Comparison of ENCODE assay signal across 8 cellular contexts in the genomic region with DNA sequence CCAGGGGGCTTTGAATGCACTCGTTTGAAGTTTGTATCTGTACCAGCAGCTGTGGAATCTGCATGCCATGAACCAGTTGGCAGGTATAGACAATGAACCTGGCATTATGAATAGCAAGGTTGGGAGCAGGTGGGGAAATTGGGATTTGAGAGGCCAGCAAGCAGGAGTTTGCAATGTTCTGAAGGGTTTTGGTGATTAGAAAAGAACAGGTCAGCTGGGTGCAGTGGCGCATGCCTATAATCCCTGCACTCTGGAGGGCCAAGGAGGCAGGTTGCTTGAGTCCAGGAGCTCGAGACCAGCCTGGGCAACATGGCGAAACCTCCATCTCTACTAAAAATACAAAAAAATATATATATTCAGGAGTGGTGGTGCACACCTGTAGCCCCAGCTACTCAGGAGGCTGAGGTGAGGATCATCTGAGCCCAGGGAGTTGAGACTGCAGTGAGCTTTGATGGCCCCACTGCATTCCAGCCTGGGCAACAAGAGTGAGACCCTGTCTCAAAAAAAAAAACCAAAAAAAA.
DNase-seq lines count a peak whose midpoint lies in the region; ATAC-seq and TF ChIP-seq lines count a peak whose summit lies in the region.

No MANE protein-coding gene starts in this region.

- no peak overlapping the region for H2BK12ac ChIP-seq in trophoblast cell (ENCODE audit: low read length)

- H3K79me1 ChIP-seq in trophoblast cell (ENCODE audit: low read length): peaks cover 13% of the 10 kb centered on the region

- CTCF ChIA-PET in Calu3 (lab: Charles Lee): interaction anchor here (1.0 to 1.2 kb wide), 3 partner anchors 17 to 66 kb away, joined by 3 to 4 read pairs (median 3); a partner anchor contains a TSS

- peaks cover 9 to 11% of the 10 kb centered on the region in 2 experiments for H3K4me1 ChIP-seq in trophoblast cell (ENCODE audit: control insufficient read depth in 1 of 2, insufficient read depth in 2 of 2, low read length in 2 of 2)

- BruUV-seq in Calu3 (replicated peaks; lab: Mats Ljungman, UMichigan): no TSS peak

- no peak overlapping the region for H4K8ac ChIP-seq in trophoblast cell (ENCODE audit: low read depth, low read length)

- DNase-seq in Calu3: no peak
- DNase-seq in T-helper 17 cell: peak in 1 of 3 donors; percentile 5
- no peak for DNase-seq in epithelial cell of prostate (ENCODE audit: low read depth, low spot score)
- DNase-seq in trophoblast cell: peak in 1 of 2 donors; percentile 18
- no peak for DNase-seq in stimulated activated CD4-positive, alpha-beta T cell treated with anti-CD3 and anti-CD28 coated beads, Interleukin-15, amount 100 ng/mL, for 24 hours
- no peak for DNase-seq in stimulated activated CD4-positive, alpha-beta T cell treated with anti-CD3 and anti-CD28 coated beads, Interleukin-12 subunit alpha, Interleukin-12 subunit beta, amount 100 ng/mL, for 4 hours
- no peak for DNase-seq in NCI-H1694 treated with DMSO at 0.1 percent for 48 hours (lab: John Stamatoyannopoulos, UW)

- H3K27me3 Mint-ChIP-seq in Calu3 (ENCODE audit: unreplicated experiment) (no peaks in the 10 kb centered on the region), T-helper 17 cell (no peaks in the 10 kb centered on the region)

- peak overlapping the region; percentile 11 for H4K91ac ChIP-seq in trophoblast cell (ENCODE audit: low read depth, low read length)

- no peak overlapping the region for H3K14ac ChIP-seq in trophoblast cell (ENCODE audit: low read length)

- peaks cover under 1% of the 10 kb centered on the region for H3K79me2 ChIP-seq in trophoblast cell (ENCODE audit: control insufficient read depth, insufficient read depth, low read length, poor library complexity)

- peak overlapping the region; percentile 13 for H3K4me2 ChIP-seq in trophoblast cell (ENCODE audit: low read length)

- H2AK5ac ChIP-seq in trophoblast cell (ENCODE audit: low read length): no peak overlapping the region

- no CpG with 5 or more reads among the region's 4 CpGs for WGBS in trophoblast cell (ENCODE audit: extremely low coverage, insufficient coverage, insufficient read length)

- TF ChIP-seq CTCF in Calu3 (IDR thresholded peaks at IDR 0.05; ENCODE audit: unreplicated experiment): no peak

- intact Hi-C loops in Calu3 (cut with micrococcal nuclease; ENCODE audit: unreplicated experiment): loop anchor here (2.0 kb wide), 1 partner anchor 35 kb away; no protein-coding TSS in a partner anchor

- H3K4me1 Mint-ChIP-seq in Calu3 (ENCODE audit: low read depth, unreplicated experiment) (peaks cover 38% of the 10 kb centered on the region), T-helper 17 cell (peaks cover 43% of the 10 kb centered on the region)

- H3K27me3 ChIP-seq in trophoblast cell (ENCODE audit: insufficient read depth, low read length): no peaks in the 10 kb centered on the region

- H4K12ac ChIP-seq in trophoblast cell (ENCODE audit: low read depth, low read length): no peak overlapping the region

- no peak overlapping the region for H3K18ac ChIP-seq in trophoblast cell (ENCODE audit: low read length)

- H3K36me3 Mint-ChIP-seq in Calu3 (ENCODE audit: insufficient read depth, unreplicated experiment): peaks cover 43% of the 10 kb centered on the region
- peaks cover 3% of the 10 kb centered on the region for H3K36me3 Mint-ChIP-seq in T-helper 17 cell (ENCODE audit: low read depth)

- peak overlapping the region; percentile 61 for H2BK5ac ChIP-seq in trophoblast cell (ENCODE audit: low read depth, low read length, poor library complexity)

- H3K23ac ChIP-seq in trophoblast cell (ENCODE audit: low read length): no peak overlapping the region

- H2BK120ac ChIP-seq in trophoblast cell (ENCODE audit: insufficient read depth, low read length, poor library complexity): peak overlapping the region; percentile 29

- H3K27ac ChIP-seq in epithelial cell of prostate: peak overlapping the region; percentile 50
- H3K27ac ChIP-seq in trophoblast cell (ENCODE audit: low read depth, low read length): no peak overlapping the region

- H3K9me3 ChIP-seq in T-helper 17 cell (ENCODE audit: control insufficient read depth, low read length, poor library complexity, severe bottlenecking) (no peaks in the 10 kb centered on the region), trophoblast cell (ENCODE audit: insufficient read depth, low read depth, low read length) (no peaks in the 10 kb centered on the region)

- no peak overlapping the region for H3K4me3 ChIP-seq in trophoblast cell (ENCODE audit: low read depth, low read length)

- no peak overlapping the region for H3K4ac ChIP-seq in trophoblast cell (ENCODE audit: low read depth, low read length)

- H3K27ac Mint-ChIP-seq in Calu3 (ENCODE audit: unreplicated experiment) (peak overlapping the region; percentile 100), T-helper 17 cell (peak overlapping the region; percentile 96)

- no peaks in the 10 kb centered on the region for H3K9me3 Mint-ChIP-seq in Calu3 (ENCODE audit: low read depth, unreplicated experiment)

- H3K36me3 ChIP-seq in trophoblast cell (ENCODE audit: control insufficient read depth in 1 of 2, insufficient read depth in 2 of 2, low read length in 2 of 2): peaks cover 7% of the 10 kb centered on the region in 2 experiments

- H3K4me3 Mint-ChIP-seq in Calu3 (ENCODE audit: low read depth, unreplicated experiment) (peak overlapping the region; percentile 65), T-helper 17 cell (peak overlapping the region; percentile 93)

- ATAC-seq in T-helper 17 cell: peak; percentile 10
- ATAC-seq in HG03108 (IDR thresholded peaks at IDR 0.05; ENCODE audit: unreplicated experiment): no peak

- no peak overlapping the region for H3K9ac ChIP-seq in trophoblast cell (ENCODE audit: low read length)

- H2AFZ ChIP-seq in trophoblast cell (ENCODE audit: insufficient read depth, low read length, poor library complexity): no peak overlapping the region
